8 cellular contexts compared by ENCODE assay signal in genomic region chr7:116630932-116631449, GRCh38. TPM values are rescaled to one million over a fixed set of nuclear protein-coding genes. Genes with fewer than 3 reads are reported as not detected.
A peak's percentile ranks its signal among the peaks of the same experiment; 100 is the strongest.
DNase-seq lines count a peak whose midpoint lies in the region; ATAC-seq and TF ChIP-seq lines count a peak whose summit lies in the region.

No MANE protein-coding gene starts in this region.

- in situ Hi-C loops in Caki2 (cut with HindIII; ENCODE audit: low pct_unique_long_range_greater_than_20kb, low sequenced_read_pairs): no loop called here

- DNase-seq in Caki2 (ENCODE audit: low read depth) (peak; percentile 98), HCEC 1CT (peak; percentile 97), NOMO-1 treated with DMSO at 0.1 percent for 48 hours (lab: John Stamatoyannopoulos, UW; ENCODE audit: unreplicated experiment) (peak; percentile 60), fibroblast of lung (ENCODE audit: low read depth in 2 of 2) (peak; percentile 77 to 94), psoas muscle (peak; percentile 84 to 96), midbrain (lab: John Stamatoyannopoulos, UW) (no peak), cerebellar cortex (ENCODE audit: low spot score) (no peak)
- DNase-seq in activated CD4-positive, alpha-beta T cell treated with anti-CD3 and anti-CD28 coated beads, Interleukin-2, amount 50 U/mL, for 1 hour: no peak

- H3K4me3 ChIP-seq in fibroblast of lung (replicated peaks in 1 of 4; ENCODE audit: control extremely low read depth in 1 of 4, insufficient read depth in 1 of 4, low read depth in 3 of 4, low read length in 4 of 4) (no peak overlapping the region), psoas muscle (peak overlapping the region; percentile 27)

- intact Hi-C loops in psoas muscle (cut with DNase I): loop anchor here (2.0 to 5.0 kb wide), 2 partner anchors 41 to 42 kb away; partner anchors contain the start of gene MET (in 2 of the 2)

- 15 to 39% (median 28%) methylated on average over 10 of the region's 10 CpGs for WGBS in psoas muscle, 3 donors

- TF ChIP-seq CTCF in fibroblast of lung (conservative IDR thresholded peaks at IDR 0.05 in 1 of 2, IDR thresholded peaks at IDR 0.05 in 1 of 2; ENCODE audit: low read depth in 1 of 2, low read length in 2 of 2): no peak
- TF ChIP-seq CTCF in psoas muscle (IDR thresholded peaks at IDR 0.05): no peak

- no peak overlapping the region for H3K9ac ChIP-seq in fibroblast of lung (ENCODE audit: insufficient read depth, low read length)

- H3K4me1 ChIP-seq in fibroblast of lung (ENCODE audit: control insufficient read depth, extremely low read depth, insufficient read depth, low read length) (no peaks in the 10 kb centered on the region), psoas muscle (peaks cover 50% of the 10 kb centered on the region)

- H3K79me2 ChIP-seq in fibroblast of lung (ENCODE audit: control insufficient read depth, insufficient read depth, low read length): no peaks in the 10 kb centered on the region

- ATAC-seq in psoas muscle: peak; percentile 85 to 96 (median 92)

- H2AFZ ChIP-seq in fibroblast of lung (ENCODE audit: low read length): peak overlapping the region; percentile 15

- H3K27me3 ChIP-seq in fibroblast of lung (ENCODE audit: control insufficient read depth, insufficient read depth, low read length): no peaks in the 10 kb centered on the region
- H3K27me3 ChIP-seq in psoas muscle (ENCODE audit: insufficient read depth in 3 of 3, low read length in 2 of 3): no peaks in the 10 kb centered on the region

- no peak overlapping the region for H3K27ac ChIP-seq in fibroblast of lung (ENCODE audit: insufficient read depth, low read length)
- H3K27ac ChIP-seq in psoas muscle: peak overlapping the region; percentile 80

- H3K36me3 ChIP-seq in fibroblast of lung (ENCODE audit: control insufficient read depth, insufficient read depth, low read length): no peaks in the 10 kb centered on the region
- no peaks in the 10 kb centered on the region for H3K36me3 ChIP-seq in psoas muscle (ENCODE audit: insufficient read depth in 1 of 2, low read depth in 1 of 2)

- H3K4me2 ChIP-seq in fibroblast of lung (ENCODE audit: extremely low read depth, insufficient read depth, low read length): no peak overlapping the region

- no peaks in the 10 kb centered on the region for H3K9me3 ChIP-seq in fibroblast of lung (ENCODE audit: control insufficient read depth, insufficient read depth, low read depth, low read length)
- no peaks in the 10 kb centered on the region for H3K9me3 ChIP-seq in psoas muscle

- no peaks in the 10 kb centered on the region for H4K20me1 ChIP-seq in fibroblast of lung (ENCODE audit: control insufficient read depth, extremely low read depth, insufficient read depth, low read length)

RNA-seq across cellular contexts. Expression of gene MET, which starts 41.0 kb away (rescaled TPM):
- 254 and 324 TPM in 2 replicates for total RNA-seq in Caki2 (2014; rRNA removed; shearing (Covaris generic); ENCODE audit: low replicate concordance)
- 29.8 and 44.4 TPM in 2 replicates for total RNA-seq in fibroblast of lung
- 33.4 and 42.1 TPM in 2 replicates for polyA plus RNA-seq in fibroblast of lung
- polyA plus RNA-seq in fibroblast of lung (2012): 17.2 and 21.1 TPM in 2 replicates
- polyA minus RNA-seq in fibroblast of lung (ENCODE audit: low replicate concordance): 78.6 and 112 TPM in 2 replicates
- total RNA-seq in psoas muscle: 10 to 100 TPM; 17.8 to 84.1 (median 29.3) TPM
- polyA plus RNA-seq in psoas muscle: 10 to 100 TPM in 2 of 3 donors, 1 to 10 TPM in 1; 5.9 to 50.3 (median 11.0) TPM

Comparison
In these comparisons a context has a peak if more than half of its experiments do, and no peak if none do; other contexts are left out.
1. DNase-seq: peak in Caki2 (single experiment), HCEC 1CT (single experiment), NOMO-1 treated with DMSO at 0.1 percent for 48 hours (single experiment), fibroblast of lung (2 of 2) and psoas muscle (2 of 2); none in midbrain (single experiment), activated CD4-positive, alpha-beta T cell treated with anti-CD3 and anti-CD28 coated beads, Interleukin-2, amount 50 U/mL, for 1 hour (single experiment) and cerebellar cortex (single experiment).